Comparison of ENCODE assay signal across 20 cellular contexts in the genomic region with DNA sequence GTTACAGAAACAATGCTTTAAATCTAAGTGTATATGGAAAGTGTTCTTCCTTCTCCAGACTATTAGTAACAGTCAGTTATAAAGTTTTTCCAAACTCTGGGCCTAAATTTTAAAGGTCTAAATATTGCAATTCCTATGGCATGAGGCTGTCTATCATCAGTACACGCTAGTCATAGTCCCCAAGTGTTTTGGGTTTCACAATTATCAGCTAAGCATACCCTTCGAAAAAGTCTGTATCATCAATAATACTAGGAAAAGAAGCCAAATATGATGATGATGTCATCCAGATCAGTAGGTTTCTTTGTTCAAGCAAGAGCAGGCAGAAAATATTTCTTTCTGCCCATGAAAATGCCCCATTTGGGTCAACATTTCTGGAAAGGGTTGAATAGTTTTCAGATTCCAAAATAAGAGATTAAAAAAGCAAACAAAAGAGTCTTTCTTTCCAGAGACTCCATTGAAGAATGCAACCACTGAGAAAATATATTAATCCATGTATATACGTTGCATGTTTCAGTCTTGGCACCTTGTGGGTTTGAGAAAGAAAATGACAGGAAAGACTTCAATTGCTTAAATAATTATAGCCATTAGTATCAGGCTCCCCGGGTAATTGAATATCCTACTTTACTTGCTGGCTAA.
DNase-seq lines count a peak whose midpoint lies in the region; ATAC-seq, FAIRE-seq and TF ChIP-seq lines count a peak whose summit lies in the region.
"Had no signal": no experiment of that assay in that cellular context is flagged by ENCODE, and none has a peak within 500 bp of the region (broad histone marks: within the 10 kb centered on the region; RNA-seq: fewer than 3 reads in every experiment).

No MANE protein-coding gene starts in this region.

- no peaks in the 10 kb centered on the region for H3K79me2 ChIP-seq in K562 (ENCODE audit: control insufficient read depth, insufficient read depth, low read length)

- no peak for DNase-seq in cardiac muscle cell (ENCODE audit: low read depth in 1 of 2, low spot score in 1 of 2)
- DNase-seq in left ventricle myocardium superior, result no peak
- no peak for DNase-seq in K562 (ENCODE audit: extremely low read depth in 1 of 4, low spot score in 3 of 4)
- DNase-seq in mesothelial cell of epicardium (ENCODE audit: low spot score in 2 of 2, unreplicated experiment in 2 of 2), result no peak
- no peak for DNase-seq in stimulated activated effector memory CD8-positive, alpha-beta T cell treated with anti-CD3 and anti-CD28 coated beads, Interleukin-12 subunit alpha, Interleukin-12 subunit beta, amount 100 ng/mL, for 72 hours (ENCODE audit: low spot score in 2 of 2)
- no peak for DNase-seq in kidney glomerular epithelial cell (lab: John Stamatoyannopoulos, UW)
- no peak for DNase-seq in HCEC 1CT
- no peak for DNase-seq in NCI-H510A treated with DMSO at 0.1 percent for 48 hours (lab: John Stamatoyannopoulos, UW)
- DNase-seq: CD8-positive, alpha-beta T cell; DND-41; KBM-7; NCI-H1048; NCI-H146; NCI-H2081 treated with DMSO at 0.1 percent for 48 hours; NCI-H524 had no signal

- POLR2A ChIA-PET in K562 (lab: Yijun Ruan, JAX), result no interaction called here

- no peaks in the 10 kb centered on the region for H3K27me3 Mint-ChIP-seq in mesothelial cell of epicardium (ENCODE audit: low read depth)

- BruUV-seq in K562 (replicated peaks; lab: Mats Ljungman, UMichigan), result no TSS peak

- CTCF ChIA-PET in K562 (lab: Yijun Ruan, JAX; ENCODE audit: low intra/inter-chr PET ratio), result no interaction called here

- H3K9me3 ChIP-seq in cardiac muscle cell (ENCODE audit: low read depth) (no peaks in the 10 kb centered on the region), K562 (replicated peaks; ENCODE audit: control insufficient read depth, insufficient read depth, low read depth, low read length) (no peaks in the 10 kb centered on the region)
- H3K9me3 ChIP-seq: BLaER1 had no signal

- H3K36me3 ChIP-seq in cardiac muscle cell (no peaks in the 10 kb centered on the region), K562 (ENCODE audit: control insufficient read depth, insufficient read depth, low read length) (no peaks in the 10 kb centered on the region)

- ATAC-seq in left ventricle myocardium superior, result no peak
- no peak for ATAC-seq in K562
- peak; percentile 60 for ATAC-seq in stimulated activated effector memory CD8-positive, alpha-beta T cell treated with anti-CD3 and anti-CD28 coated beads, Interleukin-12 subunit alpha, Interleukin-12 subunit beta, amount 100 ng/mL, for 72 hours
- ATAC-seq: CD8-positive, alpha-beta T cell; GM23338 had no signal

- H3K9me3 Mint-ChIP-seq in mesothelial cell of epicardium, result peaks cover 8% of the 10 kb centered on the region
- no peaks in the 10 kb centered on the region for H3K9me3 Mint-ChIP-seq in stimulated activated effector memory CD8-positive, alpha-beta T cell treated with anti-CD3 and anti-CD28 coated beads, Interleukin-12 subunit alpha, Interleukin-12 subunit beta, amount 100 ng/mL, for 72 hours
- H3K9me3 Mint-ChIP-seq: CD8-positive, alpha-beta T cell; GM23338 had no signal

- H3K4me3 ChIP-seq in cardiac muscle cell (no peak overlapping the region), K562 (no peak overlapping the region)
- H3K4me3 ChIP-seq: BLaER1, GM23338 had no signal

- TF ChIP-seq CTCF in cardiac muscle cell (IDR thresholded peaks at IDR 0.05; ENCODE audit: low read depth, low read length), result no peak
- TF ChIP-seq CTCF in K562 (IDR thresholded peaks at IDR 0.05 in 2 of 3, conservative IDR thresholded peaks at IDR 0.05 in 1 of 3; ENCODE audit: insufficient read depth in 2 of 3, low read depth in 1 of 3, low read length in 3 of 3), result no peak
- TF ChIP-seq CTCF in mesothelial cell of epicardium (IDR thresholded peaks at IDR 0.05; ENCODE audit: unreplicated experiment), result no peak

- in situ Hi-C loops in K562 (cut with MboI), result no loop called here

- intact Hi-C loops in left ventricle myocardium superior (cut with micrococcal nuclease), result no loop called here
- intact Hi-C loops in K562 (cut with micrococcal nuclease), result no loop called here

- no peak overlapping the region for H2AFZ ChIP-seq in K562 (ENCODE audit: low read depth, low read length)
- H2AFZ ChIP-seq: GM23338 had no signal

- H3K27ac ChIP-seq in cardiac muscle cell (peak overlapping the region; percentile 60), K562 (ENCODE audit: extremely low read depth, low read depth, low read length) (no peak overlapping the region)
- H3K27ac ChIP-seq: 22Rv1, BLaER1 had no signal

- H3K9me1 ChIP-seq in K562 (ENCODE audit: control insufficient read depth, insufficient read depth, low read length), result no peaks in the 10 kb centered on the region

- TF ChIP-seq RAD21 in K562 (CRISPR knock-in tag; conservative IDR thresholded peaks at IDR 0.05 in 1 of 2, IDR thresholded peaks at IDR 0.05 in 1 of 2), result no peak

- 16% methylated on average over 4 of the region's 4 CpGs for WGBS in K562 (ENCODE audit: insufficient coverage, low coverage, missing lambda C conversion rate)

- no peak for TF ChIP-seq POLR2A in K562 (conservative IDR thresholded peaks at IDR 0.05)

- H3K9ac ChIP-seq in K562 (ENCODE audit: insufficient read depth in 1 of 2, low read depth in 2 of 2, low read length in 2 of 2), result no peak overlapping the region
- H3K9ac ChIP-seq: BLaER1 had no signal

- peak; percentile 51 for FAIRE-seq in K562 (lab: Jason Lieb, UNC)
- FAIRE-seq: D721Med, G401.6 had no signal

- H3K27ac Mint-ChIP-seq in mesothelial cell of epicardium, result peak overlapping the region; percentile 82
- H3K27ac Mint-ChIP-seq in stimulated activated effector memory CD8-positive, alpha-beta T cell treated with anti-CD3 and anti-CD28 coated beads, Interleukin-12 subunit alpha, Interleukin-12 subunit beta, amount 100 ng/mL, for 72 hours, result no peak overlapping the region
- H3K27ac Mint-ChIP-seq: CD8-positive, alpha-beta T cell had no signal

- H3K36me3 Mint-ChIP-seq in mesothelial cell of epicardium, result no peaks in the 10 kb centered on the region
- H3K36me3 Mint-ChIP-seq in stimulated activated effector memory CD8-positive, alpha-beta T cell treated with anti-CD3 and anti-CD28 coated beads, Interleukin-12 subunit alpha, Interleukin-12 subunit beta, amount 100 ng/mL, for 72 hours, result peaks cover 6% of the 10 kb centered on the region

- TF ChIP-seq EP300 in K562 (IDR thresholded peaks at IDR 0.05; ENCODE audit: low read length), result no peak

- H3K4me3 Mint-ChIP-seq in mesothelial cell of epicardium, result no peak overlapping the region
- H3K4me3 Mint-ChIP-seq in stimulated activated effector memory CD8-positive, alpha-beta T cell treated with anti-CD3 and anti-CD28 coated beads, Interleukin-12 subunit alpha, Interleukin-12 subunit beta, amount 100 ng/mL, for 72 hours, result no peak overlapping the region
- H3K4me3 Mint-ChIP-seq: CD8-positive, alpha-beta T cell; GM23338 had no signal

- peaks cover 39% of the 10 kb centered on the region for H3K4me1 Mint-ChIP-seq in mesothelial cell of epicardium
- peaks cover 45% of the 10 kb centered on the region for H3K4me1 Mint-ChIP-seq in stimulated activated effector memory CD8-positive, alpha-beta T cell treated with anti-CD3 and anti-CD28 coated beads, Interleukin-12 subunit alpha, Interleukin-12 subunit beta, amount 100 ng/mL, for 72 hours

- H3K27me3 ChIP-seq in cardiac muscle cell (no peaks in the 10 kb centered on the region), K562 (ENCODE audit: control insufficient read depth in 2 of 2, insufficient read depth in 2 of 2, low read length in 2 of 2) (no peaks in the 10 kb centered on the region)
- H3K27me3 ChIP-seq: BLaER1 had no signal

- H3K4me1 ChIP-seq in cardiac muscle cell (ENCODE audit: low read depth) (peaks cover 43% of the 10 kb centered on the region), K562 (replicated peaks in 1 of 2; ENCODE audit: control insufficient read depth in 2 of 2, insufficient read depth in 2 of 2, low read length in 2 of 2) (no peaks in the 10 kb centered on the region; a peak in 2 of 5 replicates)

- H3K4me2 ChIP-seq in K562 (ENCODE audit: insufficient read depth, low read length), result no peak overlapping the region
- H3K4me2 ChIP-seq: BLaER1, GM23338 had no signal

- H4K20me1 ChIP-seq in K562 (replicated peaks; ENCODE audit: control insufficient read depth, insufficient read depth, low read length), result no peaks in the 10 kb centered on the region
- H4K20me1 ChIP-seq: BLaER1 had no signal

TF ChIP-seq in K562, 482 proteins besides CTCF, POLR2A, EP300 and RAD21:
- TF ChIP-seq ZNF764 (CRISPR knock-in tag; IDR thresholded peaks at IDR 0.05; ENCODE audit: low read depth) (no peak), JUNB (CRISPR knock-in tag; conservative IDR thresholded peaks at IDR 0.05) (no peak), BDP1 (IDR thresholded peaks at IDR 0.05; ENCODE audit: insufficient read depth, insufficient read length) (no peak), ZNF740 (CRISPR knock-in tag; IDR thresholded peaks at IDR 0.05) (no peak), ZNF740 (tag; IDR thresholded peaks at IDR 0.05) (no peak)
TF ChIP-seq in K562: peak in this region for 0.
